In genomic region chr1:226287587-226287986, GRCh38 we compare ENCODE assay signal across 23 cellular contexts.
"Had no signal": no experiment of that assay in that cellular context is flagged by ENCODE, and none has a peak within 500 bp of the region (broad histone marks: within the 10 kb centered on the region; RNA-seq: fewer than 3 reads in every experiment).

No MANE protein-coding gene starts in this region.

- H3K4me1 Mint-ChIP-seq: activated CD8-positive, alpha-beta memory T cell treated with anti-CD3 and anti-CD28 coated beads, Interleukin-2, amount 10 ng/mL, durations not matched to agents 7 days and 5 days; activated naive CD8-positive, alpha-beta T cell treated with anti-CD3 and anti-CD28 coated beads for 36 hours; brain; WTC11 had no signal

- H3K4me3 Mint-ChIP-seq: activated CD8-positive, alpha-beta memory T cell treated with anti-CD3 and anti-CD28 coated beads, Interleukin-2, amount 10 ng/mL, durations not matched to agents 7 days and 5 days; activated CD8-positive, alpha-beta T cell treated with anti-CD3 and anti-CD28 coated beads, Interleukin-2, amount 10 ng/mL, durations not matched to agents 7 days and 5 days; activated naive CD4-positive, alpha-beta T cell treated with anti-CD3 and anti-CD28 coated beads for 36 hours; activated naive CD8-positive, alpha-beta T cell treated with anti-CD3 and anti-CD28 coated beads for 36 hours; activated T-cell treated with anti-CD3 and anti-CD28 coated beads, Interleukin-2, amount 50 U/mL, for 72 hours; brain; natural killer cell treated with Interleukin-12 subunit alpha and Interleukin-12 subunit beta and Interleukin-15 and Interleukin-18, amount 100 ng/mL, for 72 hours; WTC11 had no signal

- H3K36me3 Mint-ChIP-seq: natural killer cell treated with Interleukin-12 subunit alpha and Interleukin-12 subunit beta and Interleukin-15 and Interleukin-18, amount 100 ng/mL, for 72 hours had no signal

- H3K9me3 Mint-ChIP-seq: activated naive CD4-positive, alpha-beta T cell treated with anti-CD3 and anti-CD28 coated beads for 36 hours; activated naive CD8-positive, alpha-beta T cell treated with anti-CD3 and anti-CD28 coated beads for 36 hours; activated T-cell treated with anti-CD3 and anti-CD28 coated beads, Interleukin-2, amount 50 U/mL, for 72 hours; brain; natural killer cell treated with Interleukin-12 subunit alpha and Interleukin-12 subunit beta and Interleukin-15 and Interleukin-18, amount 100 ng/mL, for 72 hours; WTC11 had no signal

- ATAC-seq: activated CD8-positive, alpha-beta memory T cell treated with anti-CD3 and anti-CD28 coated beads, Interleukin-2, amount 10 ng/mL, durations not matched to agents 7 days and 5 days; activated CD8-positive, alpha-beta T cell treated with anti-CD3 and anti-CD28 coated beads, Interleukin-2, amount 10 ng/mL, durations not matched to agents 7 days and 5 days; activated T-cell treated with anti-CD3 and anti-CD28 coated beads, Interleukin-2, amount 50 U/mL, for 72 hours; gastroesophageal sphincter; left cardiac atrium; left ventricle myocardium superior; mucosa of descending colon; natural killer cell treated with Interleukin-12 subunit alpha and Interleukin-12 subunit beta and Interleukin-15 and Interleukin-18, amount 100 ng/mL, for 72 hours; right cardiac atrium; WTC11 had no signal

- H3K27me3 Mint-ChIP-seq: activated CD8-positive, alpha-beta memory T cell treated with anti-CD3 and anti-CD28 coated beads, Interleukin-2, amount 10 ng/mL, durations not matched to agents 7 days and 5 days; activated naive CD8-positive, alpha-beta T cell treated with anti-CD3 and anti-CD28 coated beads for 36 hours; brain; natural killer cell treated with Interleukin-12 subunit alpha and Interleukin-12 subunit beta and Interleukin-15 and Interleukin-18, amount 100 ng/mL, for 72 hours had no signal

- DNase-seq: activated CD4-positive, alpha-beta T cell treated with anti-CD3 and anti-CD28 coated beads for 1 hour; activated CD4-positive, alpha-beta T cell treated with anti-CD3 and anti-CD28 coated beads, Interleukin-2, amount 50 U/mL, for 1 hour; activated CD8-positive, alpha-beta memory T cell treated with anti-CD3 and anti-CD28 coated beads, Interleukin-2, amount 10 ng/mL, durations not matched to agents 7 days and 5 days; activated CD8-positive, alpha-beta T cell treated with anti-CD3 and anti-CD28 coated beads, Interleukin-2, amount 10 ng/mL, durations not matched to agents 7 days and 5 days; activated naive CD4-positive, alpha-beta T cell treated with anti-CD3 and anti-CD28 coated beads for 36 hours; activated naive CD8-positive, alpha-beta T cell treated with anti-CD3 and anti-CD28 coated beads for 36 hours; activated T-cell treated with anti-CD3 and anti-CD28 coated beads for 4 hours; activated T-cell treated with anti-CD3 and anti-CD28 coated beads, Interleukin-2, amount 50 U/mL, for 72 hours; adrenal gland; cerebellar nuclear complex; dorsolateral prefrontal cortex; effector memory CD4-positive, alpha-beta T cell; left cardiac atrium; left ventricle myocardium superior; mucosa of descending colon; right cardiac atrium; stimulated activated CD4-positive, alpha-beta T cell treated with anti-CD3 and anti-CD28 coated beads, Interleukin-2, amount 100 ng/mL, for 48 hours; stimulated activated naive CD4-positive, alpha-beta T cell treated with Interleukin-2 at 50 U/mL for 16 hours; T-helper 2 cell had no signal

- H3K27ac Mint-ChIP-seq: activated CD8-positive, alpha-beta memory T cell treated with anti-CD3 and anti-CD28 coated beads, Interleukin-2, amount 10 ng/mL, durations not matched to agents 7 days and 5 days; activated CD8-positive, alpha-beta T cell treated with anti-CD3 and anti-CD28 coated beads, Interleukin-2, amount 10 ng/mL, durations not matched to agents 7 days and 5 days; activated naive CD4-positive, alpha-beta T cell treated with anti-CD3 and anti-CD28 coated beads for 36 hours; activated naive CD8-positive, alpha-beta T cell treated with anti-CD3 and anti-CD28 coated beads for 36 hours; activated T-cell treated with anti-CD3 and anti-CD28 coated beads, Interleukin-2, amount 50 U/mL, for 72 hours; brain; natural killer cell treated with Interleukin-12 subunit alpha and Interleukin-12 subunit beta and Interleukin-15 and Interleukin-18, amount 100 ng/mL, for 72 hours; WTC11 had no signal
